ENCODE assay signal across 9 cellular contexts in the genomic region with DNA sequence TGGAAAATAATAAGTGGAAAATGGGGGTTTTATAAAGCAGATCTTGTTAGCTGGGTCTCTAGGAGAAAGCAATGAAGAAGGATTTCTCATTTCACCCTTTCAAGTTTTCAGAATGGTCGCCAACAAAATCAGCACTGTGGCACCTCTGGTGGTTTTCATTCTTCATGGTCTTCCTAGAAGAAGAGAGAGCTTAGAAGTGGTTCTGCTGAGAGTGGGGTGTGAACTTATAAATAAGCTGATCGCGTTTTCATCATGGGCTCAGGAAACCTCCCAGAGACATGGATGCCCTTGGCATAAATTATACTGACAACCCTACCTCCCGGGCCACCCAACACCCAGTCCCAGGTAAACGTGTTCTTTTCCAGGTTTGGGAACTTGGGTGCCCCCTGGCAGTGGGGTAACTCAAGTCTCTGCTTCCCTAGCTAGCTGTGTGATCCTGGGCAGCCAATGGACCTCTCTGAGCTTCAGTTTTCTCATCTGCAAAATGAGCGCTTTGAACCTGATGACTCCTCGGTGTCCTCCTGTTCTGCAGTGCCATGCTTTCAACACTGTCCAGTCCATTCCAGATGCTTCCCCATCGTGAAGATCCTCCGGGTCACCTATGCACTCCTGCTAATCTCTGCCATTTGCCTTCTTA.
DNase-seq lines count a peak whose midpoint lies in the region; ATAC-seq, FAIRE-seq and TF ChIP-seq lines count a peak whose summit lies in the region.
"Had no signal": no experiment of that assay in that cellular context is flagged by ENCODE, and none has a peak within 500 bp of the region (broad histone marks: within the 10 kb centered on the region; RNA-seq: fewer than 3 reads in every experiment).

No MANE protein-coding gene starts in this region.

- H3K56ac ChIP-seq in H9 (ENCODE audit: insufficient read length, low read depth, low read length), result no peak overlapping the region

- H2AK5ac ChIP-seq in H9 (ENCODE audit: insufficient read length, low read length), result no peak overlapping the region

- H3K79me2 ChIP-seq in H9 (ENCODE audit: insufficient read depth, low read length) (no peaks in the 10 kb centered on the region), astrocyte (ENCODE audit: insufficient read depth, low read length) (no peaks in the 10 kb centered on the region)

- H3K27ac Mint-ChIP-seq in CD14-positive monocyte (no peak overlapping the region), H9 (no peak overlapping the region), astrocyte (ENCODE audit: unreplicated experiment) (no peak overlapping the region)
- peak overlapping the region; percentile 5 to 64 for H3K27ac Mint-ChIP-seq in natural killer cell treated with Interleukin-12 subunit alpha and Interleukin-12 subunit beta and Interleukin-15 and Interleukin-18, amount 100 ng/mL, for 72 hours

- H3K4me1 ChIP-seq in H9 (ENCODE audit: insufficient read depth, low read length), result no peaks in the 10 kb centered on the region; the same call in 1 of the 2 replicates
- peaks cover 4% of the 10 kb centered on the region for H3K4me1 ChIP-seq in astrocyte (ENCODE audit: insufficient read depth, low read length)

- in situ Hi-C loops in GM13976 (cut with MboI; ENCODE audit: low sequenced_read_pairs, unreplicated experiment), result no loop called here

- H3K9ac ChIP-seq in H9 (ENCODE audit: extremely low read depth, insufficient read length, low read length) (no peak overlapping the region), astrocyte (ENCODE audit: low read length) (no peak overlapping the region)

- H4K20me1 ChIP-seq in H9 (ENCODE audit: control insufficient read depth, insufficient read depth, insufficient read length) (no peaks in the 10 kb centered on the region), astrocyte (ENCODE audit: insufficient read depth, low read length) (no peaks in the 10 kb centered on the region)

- H2BK15ac ChIP-seq in H9 (ENCODE audit: low read depth, low read length), result no peak overlapping the region

- H3K9me3 Mint-ChIP-seq in CD14-positive monocyte (peaks cover 0 to 6% (median 2%) of the 10 kb centered on the region in 7 donors), H9 (no peaks in the 10 kb centered on the region), astrocyte (ENCODE audit: unreplicated experiment) (no peaks in the 10 kb centered on the region)
- no peaks in the 10 kb centered on the region for H3K9me3 Mint-ChIP-seq in natural killer cell treated with Interleukin-12 subunit alpha and Interleukin-12 subunit beta and Interleukin-15 and Interleukin-18, amount 100 ng/mL, for 72 hours

- peak; percentile 47 to 52 for ATAC-seq in natural killer cell treated with Interleukin-12 subunit alpha and Interleukin-12 subunit beta and Interleukin-15 and Interleukin-18, amount 100 ng/mL, for 72 hours
- no peak for ATAC-seq in HG02588 (IDR thresholded peaks at IDR 0.05; ENCODE audit: unreplicated experiment)
- ATAC-seq in GM21390 (IDR thresholded peaks at IDR 0.05; ENCODE audit: unreplicated experiment), result no peak
- ATAC-seq: K562 had no signal

- H3K14ac ChIP-seq in H9 (ENCODE audit: insufficient read depth, low read length), result no peak overlapping the region

- H4K91ac ChIP-seq in H9 (ENCODE audit: insufficient read length, low read depth, low read length), result no peak overlapping the region

- no peak overlapping the region for H3K27ac ChIP-seq in H9 (ENCODE audit: insufficient read length, low read depth, low read length)
- no peak overlapping the region for H3K27ac ChIP-seq in astrocyte (ENCODE audit: low read depth, low read length)

- H3K4me3 Mint-ChIP-seq in CD14-positive monocyte (peak overlapping the region; percentile 3 to 93), H9 (peak overlapping the region; percentile 83 to 92), astrocyte (ENCODE audit: unreplicated experiment) (peak overlapping the region; percentile 86)
- H3K4me3 Mint-ChIP-seq in natural killer cell treated with Interleukin-12 subunit alpha and Interleukin-12 subunit beta and Interleukin-15 and Interleukin-18, amount 100 ng/mL, for 72 hours, result peak overlapping the region; percentile 92

- no CpG with 5 or more reads among the region's 9 CpGs for WGBS in H9 (ENCODE audit: extremely low coverage, insufficient read length, low lambda C conversion rate)

- H3K23ac ChIP-seq in H9 (ENCODE audit: insufficient read length, low read depth, low read length), result no peak overlapping the region

- DNase-seq in CD14-positive monocyte (ENCODE audit: low spot score) (no peak), H9 (no peak), astrocyte (ENCODE audit: low read depth) (no peak), CD1c-positive myeloid dendritic cell (ENCODE audit: extremely low spot score) (no peak), GM13976 (ENCODE audit: low spot score) (no peak)
- no peak for DNase-seq in natural killer cell treated with Interleukin-12 subunit alpha and Interleukin-12 subunit beta and Interleukin-15 and Interleukin-18, amount 100 ng/mL, for 72 hours (ENCODE audit: low spot score)

- H2AFZ ChIP-seq in H9 (ENCODE audit: low read length) (no peak overlapping the region), astrocyte (ENCODE audit: low read depth, low read length) (peak overlapping the region; percentile 90)

- peaks cover 21% of the 10 kb centered on the region for H3K4me1 Mint-ChIP-seq in CD14-positive monocyte
- peaks cover 6 to 21% of the 10 kb centered on the region in 2 experiments for H3K4me1 Mint-ChIP-seq in H9
- H3K4me1 Mint-ChIP-seq in astrocyte (ENCODE audit: low read depth, unreplicated experiment), result peaks cover 2% of the 10 kb centered on the region
- H3K4me1 Mint-ChIP-seq in natural killer cell treated with Interleukin-12 subunit alpha and Interleukin-12 subunit beta and Interleukin-15 and Interleukin-18, amount 100 ng/mL, for 72 hours (ENCODE audit: low read depth in 2 of 2), result peaks cover 10 to 36% of the 10 kb centered on the region in 2 donors

- H3K27me3 ChIP-seq in H9 (ENCODE audit: insufficient read depth, low read length) (peaks cover 13% of the 10 kb centered on the region; the same call in 1 of the 2 replicates), astrocyte (ENCODE audit: insufficient read depth, low read length) (peaks cover 62% of the 10 kb centered on the region)

- H2BK12ac ChIP-seq in H9 (ENCODE audit: insufficient read length, low read depth, low read length), result no peak overlapping the region

- H4K5ac ChIP-seq in H9 (ENCODE audit: insufficient read length, low read depth, low read length), result no peak overlapping the region

- intact Hi-C loops in CD14-positive monocyte (cut with micrococcal nuclease), result no loop called here

- H3T11ph ChIP-seq in H9 (ENCODE audit: low read length), result no peak overlapping the region

- FAIRE-seq in astrocyte (lab: Jason Lieb, UNC), result no peak
- FAIRE-seq: K562 had no signal

- no peak overlapping the region for H2BK5ac ChIP-seq in H9 (ENCODE audit: insufficient read length, low read length)

- no peaks in the 10 kb centered on the region for H3K36me3 ChIP-seq in astrocyte (ENCODE audit: insufficient read depth, low read length)

- H3K9me3 ChIP-seq in H9 (ENCODE audit: control insufficient read depth, low read depth, low read length) (no peaks in the 10 kb centered on the region), astrocyte (ENCODE audit: insufficient read depth, low read depth, low read length) (no peaks in the 10 kb centered on the region)

- H2BK20ac ChIP-seq in H9 (ENCODE audit: low read depth, low read length, poor library complexity, severe bottlenecking), result no peak overlapping the region

- no peak overlapping the region for H4K8ac ChIP-seq in H9 (replicated peaks; ENCODE audit: insufficient read length, low read depth, low read length)

- H3K4me3 ChIP-seq in astrocyte (ENCODE audit: insufficient read depth, low read depth, low read length), result peak overlapping the region; percentile 62
- H3K4me3 ChIP-seq: K562 had no signal

- H3K18ac ChIP-seq in H9 (ENCODE audit: insufficient read length, low read depth, low read length), result no peak overlapping the region

- no peaks in the 10 kb centered on the region for H3K79me1 ChIP-seq in H9 (ENCODE audit: insufficient read depth, low read depth, low read length, poor library complexity, severe bottlenecking)

- H3K4ac ChIP-seq in H9 (ENCODE audit: low read depth, low read length), result no peak overlapping the region

- H3K36me3 Mint-ChIP-seq in CD14-positive monocyte (peaks cover 0 to 6% of the 10 kb centered on the region in 2 donors), H9 (ENCODE audit: insufficient read depth in 1 of 3, low read depth in 3 of 3) (no peaks in the 10 kb centered on the region), astrocyte (ENCODE audit: low read depth, unreplicated experiment) (no peaks in the 10 kb centered on the region)
- H3K36me3 Mint-ChIP-seq in natural killer cell treated with Interleukin-12 subunit alpha and Interleukin-12 subunit beta and Interleukin-15 and Interleukin-18, amount 100 ng/mL, for 72 hours, result peaks cover 6% of the 10 kb centered on the region

- peaks cover 38 to 62% (median 44%) of the 10 kb centered on the region in 3 donors for H3K27me3 Mint-ChIP-seq in CD14-positive monocyte (ENCODE audit: low read depth in 3 of 3)
- peaks cover 84% of the 10 kb centered on the region for H3K27me3 Mint-ChIP-seq in H9 (ENCODE audit: low read depth)
- H3K27me3 Mint-ChIP-seq in astrocyte (ENCODE audit: low read depth, unreplicated experiment), result peaks cover 68% of the 10 kb centered on the region
- H3K27me3 Mint-ChIP-seq in natural killer cell treated with Interleukin-12 subunit alpha and Interleukin-12 subunit beta and Interleukin-15 and Interleukin-18, amount 100 ng/mL, for 72 hours, result peaks cover 24 to 29% of the 10 kb centered on the region in 2 donors

- H3K4me2 ChIP-seq in H9 (ENCODE audit: insufficient read depth, insufficient read length, low read length) (peak overlapping the region; percentile 56), astrocyte (ENCODE audit: low read length) (peak overlapping the region; percentile 98)

- peaks cover 12% of the 10 kb centered on the region for H3K23me2 ChIP-seq in H9 (ENCODE audit: insufficient read length, low read depth, low read length, poor library complexity, severe bottlenecking)

- H2BK120ac ChIP-seq in H9 (ENCODE audit: low read depth, low read length, poor library complexity, severe bottlenecking), result no peak overlapping the region

- no peak for TF ChIP-seq CTCF in CD14-positive monocyte (IDR thresholded peaks at IDR 0.05)
- TF ChIP-seq CTCF in H9 (conservative IDR thresholded peaks at IDR 0.05), result no peak
- TF ChIP-seq CTCF in astrocyte (IDR thresholded peaks at IDR 0.05; ENCODE audit: insufficient read depth, low read depth, low read length), result no peak
- TF ChIP-seq CTCF in GM13976 (IDR thresholded peaks at IDR 0.05; ENCODE audit: borderline replicate concordance, control extremely low read depth, extremely low read depth, insufficient read depth, missing control alignments), result no peak

Comparison
In these comparisons a context has a peak if more than half of its experiments do, and no peak if none do; other contexts are left out.
1. H3K27ac Mint-ChIP-seq: peak in natural killer cell treated with Interleukin-12 subunit alpha and Interleukin-12 subunit beta and Interleukin-15 and Interleukin-18, amount 100 ng/mL, for 72 hours (2 of 2); none in CD14-positive monocyte (0 of 7), H9 (0 of 3) and astrocyte (single experiment).
2. ATAC-seq: peak in natural killer cell treated with Interleukin-12 subunit alpha and Interleukin-12 subunit beta and Interleukin-15 and Interleukin-18, amount 100 ng/mL, for 72 hours (2 of 2); none in HG02588 (single experiment) and GM21390 (single experiment).
3. Peak in every context shown above with its lines, with median percentiles within 50 percentile points of each other: H3K4me3 Mint-ChIP-seq.